In the genomic region with DNA sequence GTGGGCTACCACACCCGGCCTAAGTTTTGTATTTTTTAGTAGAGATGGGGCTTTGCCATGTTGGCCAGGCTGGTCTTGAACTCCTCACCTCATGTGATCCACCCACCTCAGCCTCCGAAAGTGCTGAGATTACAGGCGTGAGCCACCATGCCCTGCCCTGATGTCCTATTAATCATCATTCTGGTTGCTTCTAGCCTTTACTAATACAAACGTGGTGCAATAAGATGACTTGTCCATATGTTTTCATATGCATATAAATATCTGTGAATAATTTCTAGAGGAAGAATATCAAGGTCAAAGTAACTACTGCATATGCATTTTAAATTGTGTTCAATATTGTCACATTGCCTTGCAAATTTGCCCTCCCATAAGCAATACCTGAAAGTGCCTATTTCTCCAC, we compare ENCODE assay signal across 22 cellular contexts.
"Had no signal": no experiment of that assay in that cellular context is flagged by ENCODE, and none has a peak within 500 bp of the region (broad histone marks: within the 10 kb centered on the region; RNA-seq: fewer than 3 reads in every experiment).

No MANE protein-coding gene starts in this region.

- FAIRE-seq: pancreas, urothelium cell line had no signal

- H3K27me3 ChIP-seq: hepatocyte, pancreas, suprapubic skin, tibial artery, upper lobe of right lung had no signal

- DNase-seq: islet precursor cell; left ventricle myocardium inferior; naive thymus-derived CD8-positive, alpha-beta T cell; pancreas; posterior cingulate gyrus; retina; right cardiac atrium; stimulated activated CD4-positive, alpha-beta T cell treated with anti-CD3 and anti-CD28 coated beads, Interleukin-12 subunit alpha, Interleukin-12 subunit beta, amount 100 ng/mL, for 4 hours; stimulated activated CD4-positive, alpha-beta T cell treated with anti-CD3 and anti-CD28 coated beads, Interleukin-15, amount 100 ng/mL, for 24 hours; stimulated activated CD4-positive, alpha-beta T cell treated with anti-CD3 and anti-CD28 coated beads, Interleukin-2, amount 100 ng/mL, for 24 hours; stimulated activated CD4-positive, alpha-beta T cell treated with anti-CD3 and anti-CD28 coated beads, Interleukin-4, amount 100 ng/mL, for 1 hour; stimulated activated naive CD4-positive, alpha-beta T cell; tibial artery; trophoblast cell; upper lobe of right lung had no signal

- H3K4me3 ChIP-seq: hepatocyte, lung, pancreas, prostate gland, skin epidermis, suprapubic skin, thoracic aorta, upper lobe of right lung had no signal

- H3K36me3 ChIP-seq: pancreas, prostate gland, suprapubic skin, thoracic aorta, upper lobe of right lung had no signal
